ENCODE assay signal across 6 cellular contexts in the genomic region with DNA sequence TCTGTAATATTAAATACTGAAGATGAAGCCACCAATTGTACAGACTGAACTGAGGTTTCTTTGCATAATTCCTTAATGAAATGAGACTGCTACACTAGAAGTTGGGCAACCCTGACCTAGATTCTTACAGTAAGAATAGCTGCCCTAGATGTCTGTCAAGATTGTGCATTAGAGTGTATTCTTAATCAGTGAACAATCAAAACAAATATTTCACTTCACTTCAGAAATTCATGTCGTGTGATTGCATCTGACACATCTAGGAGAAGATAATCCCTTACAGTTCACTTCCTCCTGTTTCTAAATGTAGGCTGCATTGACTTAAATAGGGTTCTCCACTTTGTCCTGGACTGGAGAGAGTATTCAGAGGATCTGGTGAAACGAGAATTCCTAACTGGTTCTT.
"Had no signal": no experiment of that assay in that cellular context is flagged by ENCODE, and none has a peak within 500 bp of the region (broad histone marks: within the 10 kb centered on the region; RNA-seq: fewer than 3 reads in every experiment).

No MANE protein-coding gene starts in this region.

- H2AFZ ChIP-seq: GM23248 had no signal

- H3K4me1 ChIP-seq: HAP-1 had no signal

- H3K36me3 ChIP-seq: HAP-1 had no signal

- H3K27ac ChIP-seq: GM23248, HL-60 had no signal

- H3K4me3 ChIP-seq: GM23248, HAP-1 had no signal

- H3K9ac ChIP-seq: GM23248 had no signal

- DNase-seq: GM23248, GOT3, H7, HFFc6 had no signal
